In the genomic region with DNA sequence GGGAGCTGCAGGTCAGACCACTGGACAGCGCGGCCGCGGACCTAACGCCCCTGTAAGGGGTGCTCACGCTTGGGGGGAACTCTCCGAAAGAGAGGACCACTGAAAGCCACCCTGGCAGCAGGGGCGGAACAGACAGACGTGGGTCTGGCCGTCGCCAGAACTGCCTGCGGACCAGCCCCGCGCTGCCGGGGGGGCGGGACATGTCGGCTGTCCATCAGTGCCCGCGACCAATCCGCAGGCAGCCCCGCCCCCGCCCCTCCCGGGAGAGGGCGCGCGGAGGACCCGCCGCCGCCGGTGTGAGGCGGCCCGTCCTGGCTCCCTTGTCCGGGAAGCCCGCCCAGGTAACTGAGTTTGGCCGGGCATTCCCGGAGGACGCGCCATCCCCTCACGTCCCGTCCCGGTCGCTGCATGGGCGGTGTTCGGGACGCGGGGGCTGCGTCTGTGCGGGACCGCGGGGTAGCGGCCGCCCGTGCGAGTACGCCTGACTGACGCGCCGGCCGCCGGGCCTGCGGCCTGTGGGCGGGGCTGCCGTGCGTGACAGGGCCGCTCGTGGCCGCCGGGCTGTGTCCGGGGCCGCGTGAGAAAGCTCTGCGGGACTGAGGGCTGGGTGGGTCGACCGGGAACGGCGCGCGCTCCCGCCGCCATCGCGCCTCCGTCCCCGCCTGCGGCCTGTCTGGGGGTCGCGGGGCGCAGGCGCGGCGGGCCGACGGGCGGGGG, we compare ENCODE assay signal across 8 cellular contexts. TPM values are rescaled to one million over a fixed set of nuclear protein-coding genes. Genes with fewer than 3 reads are reported as not detected.
DNase-seq lines count a peak whose midpoint lies in the region; ATAC-seq, FAIRE-seq and TF ChIP-seq lines count a peak whose summit lies in the region.

No MANE protein-coding gene starts in this region.

- H3K27me3 ChIP-seq in BJ (ENCODE audit: control insufficient read depth, insufficient read depth, low read length), result no peaks in the 10 kb centered on the region

- H3K36me3 ChIP-seq in BJ (ENCODE audit: control insufficient read depth, insufficient read depth, low read length), result no peaks in the 10 kb centered on the region

- no peak for TF ChIP-seq CTCF in BJ (IDR thresholded peaks at IDR 0.05; ENCODE audit: insufficient read depth, low read depth, low read length)

- peaks cover 38% of the 10 kb centered on the region for H3K36me3 Mint-ChIP-seq in activated CD8-positive, alpha-beta T cell treated with anti-CD3 and anti-CD28 coated beads, Interleukin-2, amount 10 ng/mL, durations not matched to agents 7 days and 5 days (ENCODE audit: low read depth)
- H3K36me3 Mint-ChIP-seq in memory B cell, result peaks cover 3% of the 10 kb centered on the region

- H3K4me1 Mint-ChIP-seq in activated CD8-positive, alpha-beta T cell treated with anti-CD3 and anti-CD28 coated beads, Interleukin-2, amount 10 ng/mL, durations not matched to agents 7 days and 5 days (ENCODE audit: low read depth), result peaks cover 53% of the 10 kb centered on the region
- peaks cover 43% of the 10 kb centered on the region for H3K4me1 Mint-ChIP-seq in memory B cell

- H3K4me3 Mint-ChIP-seq in activated CD8-positive, alpha-beta T cell treated with anti-CD3 and anti-CD28 coated beads, Interleukin-2, amount 10 ng/mL, durations not matched to agents 7 days and 5 days, result peak overlapping the region; percentile 77
- H3K4me3 Mint-ChIP-seq in memory B cell, result peak overlapping the region; percentile 94

- no peaks in the 10 kb centered on the region for H3K9me3 Mint-ChIP-seq in activated CD8-positive, alpha-beta T cell treated with anti-CD3 and anti-CD28 coated beads, Interleukin-2, amount 10 ng/mL, durations not matched to agents 7 days and 5 days (ENCODE audit: insufficient read depth)
- H3K9me3 Mint-ChIP-seq in memory B cell, result no peaks in the 10 kb centered on the region

- H3K27me3 Mint-ChIP-seq in activated CD8-positive, alpha-beta T cell treated with anti-CD3 and anti-CD28 coated beads, Interleukin-2, amount 10 ng/mL, durations not matched to agents 7 days and 5 days (ENCODE audit: low read depth), result no peaks in the 10 kb centered on the region
- H3K27me3 Mint-ChIP-seq in memory B cell, result no peaks in the 10 kb centered on the region

- peak overlapping the region; percentile 83 for H3K27ac Mint-ChIP-seq in activated CD8-positive, alpha-beta T cell treated with anti-CD3 and anti-CD28 coated beads, Interleukin-2, amount 10 ng/mL, durations not matched to agents 7 days and 5 days
- peak overlapping the region; percentile 79 for H3K27ac Mint-ChIP-seq in memory B cell

- H3K4me3 ChIP-seq in BJ (ENCODE audit: low read depth, low read length), result peak overlapping the region; percentile 74

- FAIRE-seq in GM19239 (lab: Jason Lieb, UNC), result peak; percentile 59

- CTCF ChIA-PET in BJ (lab: Yijun Ruan, JAX), result interaction anchor here (0.6 to 2.3 kb wide), 9 partner anchors 15 to 274 kb away, joined by 3 to 6 read pairs (median 4); a partner anchor contains a TSS
- CTCF ChIA-PET in activated CD8-positive, alpha-beta T cell treated with anti-CD3 and anti-CD28 coated beads, Interleukin-2, amount 10 ng/mL, durations not matched to agents 7 days and 5 days (lab: Charles Lee), result interaction anchor here (1.9 to 16.0 kb wide), 14 partner anchors 9 to 204 kb away, joined by 7 to 347 read pairs (median 25); a partner anchor contains a TSS

- DNase-seq in BJ (ENCODE audit: low read depth), result no peak
- peak; percentile 84 for DNase-seq in GM19239 (ENCODE audit: insufficient read length, low spot score)
- DNase-seq in NCI-H748 (lab: John Stamatoyannopoulos, UW; ENCODE audit: unreplicated experiment), result peak; percentile 88
- peak; percentile 88 for DNase-seq in activated CD8-positive, alpha-beta T cell treated with anti-CD3 and anti-CD28 coated beads, Interleukin-2, amount 10 ng/mL, durations not matched to agents 7 days and 5 days
- DNase-seq in effector CD8-positive, alpha-beta T cell (lab: John Stamatoyannopoulos, UW), result peak; percentile 77
- peak; percentile 78 to 82 for DNase-seq in memory B cell (ENCODE audit: low spot score in 2 of 2)
- DNase-seq in stimulated activated CD4-positive, alpha-beta T cell treated with anti-CD3 and anti-CD28 coated beads, TNF-alpha, amount 100 ng/mL, for 48 hours (ENCODE audit: low read depth in 3 of 3), result peak; percentile 68 to 91 (median 76)

- POLR2A ChIA-PET in BJ (lab: Charles Lee), result no interaction called here
- POLR2A ChIA-PET in activated CD8-positive, alpha-beta T cell treated with anti-CD3 and anti-CD28 coated beads, Interleukin-2, amount 10 ng/mL, durations not matched to agents 7 days and 5 days (lab: Charles Lee), result interaction anchor here (1.2 to 15.3 kb wide), 3 partner anchors 10 to 19 kb away, joined by 3 to 343 read pairs (median 12); no protein-coding TSS in a partner anchor

- ATAC-seq in HG03439 (IDR thresholded peaks at IDR 0.05; ENCODE audit: unreplicated experiment) (peak; percentile 39), memory B cell (ENCODE audit: low read depth) (peak; percentile 65)
- ATAC-seq in activated CD8-positive, alpha-beta T cell treated with anti-CD3 and anti-CD28 coated beads, Interleukin-2, amount 10 ng/mL, durations not matched to agents 7 days and 5 days, result peak; percentile 55

RNA-seq across cellular contexts. Expression of a gene that starts 0.5 kb away (rescaled TPM):
- polyA plus RNA-seq in BJ (2011; rRNA removed), result 29.7 and 46.5 TPM in 2 replicates
- polyA minus RNA-seq in BJ (2011; rRNA and poly(A)+ RNA removed), result 48.2 and 56.2 TPM in 2 replicates
- 100 to 1,000 TPM; 395 to 406 TPM for total RNA-seq in activated CD8-positive, alpha-beta T cell treated with anti-CD3 and anti-CD28 coated beads, Interleukin-2, amount 10 ng/mL, durations not matched to agents 7 days and 5 days
